Comparison of ENCODE assay signal across 1 cellular context in genomic region chr15:72230197-72231065, GRCh38.
TF ChIP-seq lines count a peak whose summit lies in the region.

No MANE protein-coding gene starts in this region.

TF ChIP-seq in HepG2, 621 proteins besides CTCF, POLR2A, EP300 and RAD21 (continued from another document and continues in another):
- no peak for TF ChIP-seq TRAFD1 (CRISPR knock-in tag; IDR thresholded peaks at IDR 0.05; ENCODE audit: borderline replicate concordance)
- no peak for TF ChIP-seq ZC3H4 (CRISPR knock-in tag; IDR thresholded peaks at IDR 0.05; ENCODE audit: borderline replicate concordance)
- 0 out of 2 replicates have a peak, but pooled peaks have one; percentile 20 for TF ChIP-seq ZNF20 (CRISPR knock-in tag; IDR thresholded peaks at IDR 0.05)
- no peak for TF ChIP-seq ZNF564 (CRISPR knock-in tag; IDR thresholded peaks at IDR 0.05)
- TF ChIP-seq ZMYM4 (CRISPR knock-in tag; IDR thresholded peaks at IDR 0.05) = peak; percentile 58
- TF ChIP-seq IRF2 (CRISPR knock-in tag; IDR thresholded peaks at IDR 0.05) = peak; percentile 37
- TF ChIP-seq ATF7-NPFF (CRISPR knock-in tag; IDR thresholded peaks at IDR 0.05; ENCODE audit: low read depth) = peak; percentile 70; the same call in 1 of the 2 replicates
- TF ChIP-seq ZBTB44 (CRISPR knock-in tag; IDR thresholded peaks at IDR 0.05) = no peak
- 0 out of 2 replicates have a peak, but pooled peaks have one; percentile 20 for TF ChIP-seq KMT2A (CRISPR knock-in tag; IDR thresholded peaks at IDR 0.05)
- TF ChIP-seq NONO (IDR thresholded peaks at IDR 0.05) = no peak
- peak; percentile 60; the same call in 1 of the 2 replicates for TF ChIP-seq NONO (CRISPR knock-in tag; conservative IDR thresholded peaks at IDR 0.05)
- no peak for TF ChIP-seq ATF5 (CRISPR knock-in tag; IDR thresholded peaks at IDR 0.05; ENCODE audit: low read depth)
- TF ChIP-seq LRRFIP1 (CRISPR knock-in tag; conservative IDR thresholded peaks at IDR 0.05) = no peak
- no peak for TF ChIP-seq ZBTB38 (CRISPR knock-in tag; IDR thresholded peaks at IDR 0.05)
- no peak for TF ChIP-seq TRIM24 (CRISPR knock-in tag; IDR thresholded peaks at IDR 0.05)
- no peak for TF ChIP-seq ZFP36L1 (CRISPR knock-in tag; IDR thresholded peaks at IDR 0.05)
- peak; percentile 64; the same call in 1 of the 2 replicates for TF ChIP-seq ZNF790 (CRISPR knock-in tag; IDR thresholded peaks at IDR 0.05; ENCODE audit: borderline replicate concordance)
- TF ChIP-seq POLR2AphosphoS5 (IDR thresholded peaks at IDR 0.05; ENCODE audit: low read depth, low read length) = peak; percentile 54; the same call in 1 of the 2 replicates
- TF ChIP-seq AGO1 (IDR thresholded peaks at IDR 0.05; ENCODE audit: low read depth, low read length, poor library complexity, severe bottlenecking) = no peak
- TF ChIP-seq AGO2 (optimal IDR thresholded peaks at IDR 0.05; ENCODE audit: low read depth, low read length) = peak; percentile 70
- TF ChIP-seq HOXA3 (CRISPR knock-in tag; IDR thresholded peaks at IDR 0.05) = peak; percentile 62; the same call in 1 of the 2 replicates
- TF ChIP-seq ZNF556 (CRISPR knock-in tag; IDR thresholded peaks at IDR 0.05; ENCODE audit: borderline replicate concordance) = peak; percentile 44; the same call in 1 of the 2 replicates
- peak; percentile 23; the same call in 1 of the 2 replicates for TF ChIP-seq MAZ (IDR thresholded peaks at IDR 0.05; ENCODE audit: borderline replicate concordance, low read depth, low read length)
- peak; percentile 75 for TF ChIP-seq MAZ (CRISPR knock-in tag; IDR thresholded peaks at IDR 0.05; ENCODE audit: low read depth)
- TF ChIP-seq FOXO4 (CRISPR knock-in tag; conservative IDR thresholded peaks at IDR 0.05) = 0 out of 2 replicates have a peak, but pooled peaks have one; percentile 69
- peak; percentile 58; the same call in 1 of the 2 replicates for TF ChIP-seq ZNF589 (CRISPR knock-in tag; conservative IDR thresholded peaks at IDR 0.05)
- peak; percentile 50; the same call in 1 of the 2 replicates for TF ChIP-seq ERF (CRISPR knock-in tag; IDR thresholded peaks at IDR 0.05)
- TF ChIP-seq ZNF749 (CRISPR knock-in tag; IDR thresholded peaks at IDR 0.05; ENCODE audit: borderline replicate concordance) = no peak
- peak; percentile 76; the same call in 1 of the 2 replicates for TF ChIP-seq ZBTB25 (CRISPR knock-in tag; IDR thresholded peaks at IDR 0.05)
- peak; percentile 68; the same call in 1 of the 2 replicates for TF ChIP-seq JUND (CRISPR knock-in tag; IDR thresholded peaks at IDR 0.05)
- TF ChIP-seq TRIM22 (IDR thresholded peaks at IDR 0.05) = no peak
- TF ChIP-seq DRAP1 (CRISPR knock-in tag; IDR thresholded peaks at IDR 0.05) = peak; percentile 58; the same call in 1 of the 2 replicates
- TF ChIP-seq SMAD1 (CRISPR knock-in tag; IDR thresholded peaks at IDR 0.05; ENCODE audit: borderline replicate concordance, low read depth) = no peak
- peak; percentile 14; the same call in 1 of the 2 replicates for TF ChIP-seq FOXO1 (CRISPR knock-in tag; IDR thresholded peaks at IDR 0.05)
- TF ChIP-seq TMF1 (CRISPR knock-in tag; IDR thresholded peaks at IDR 0.05; ENCODE audit: low read depth) = 0 out of 2 replicates have a peak, but pooled peaks have one; percentile 10
- no peak for TF ChIP-seq ZNF18 (CRISPR knock-in tag; IDR thresholded peaks at IDR 0.05; ENCODE audit: insufficient replicate concordance)
- 0 out of 2 replicates have a peak, but pooled peaks have one; percentile 12 for TF ChIP-seq HNF1B (CRISPR knock-in tag; IDR thresholded peaks at IDR 0.05)
- no peak for TF ChIP-seq RFXANK (CRISPR knock-in tag; IDR thresholded peaks at IDR 0.05)
- TF ChIP-seq HMGXB3 (CRISPR knock-in tag; IDR thresholded peaks at IDR 0.05; ENCODE audit: borderline replicate concordance) = 0 out of 2 replicates have a peak, but pooled peaks have one; percentile 14
- no peak for TF ChIP-seq ZNF878 (CRISPR knock-in tag; IDR thresholded peaks at IDR 0.05)
- no peak for TF ChIP-seq RXRA (CRISPR knock-in tag; IDR thresholded peaks at IDR 0.05)
- peak; percentile 59 for TF ChIP-seq GABPB1 (CRISPR knock-in tag; IDR thresholded peaks at IDR 0.05)
- TF ChIP-seq SOX5 (CRISPR knock-in tag; IDR thresholded peaks at IDR 0.05; ENCODE audit: borderline replicate concordance) = peak; percentile 47; the same call in 1 of the 2 replicates
- no peak for TF ChIP-seq NR2F6 (IDR thresholded peaks at IDR 0.05)
- TF ChIP-seq NR2F6 (CRISPR knock-in tag; IDR thresholded peaks at IDR 0.05) = peak; percentile 28
